Comparison of ENCODE assay signal across 16 cellular contexts in genomic region chr20:51195419-51195901, GRCh38.
A peak's percentile ranks its signal among the peaks of the same experiment; 100 is the strongest.
DNase-seq lines count a peak whose midpoint lies in the region; TF ChIP-seq lines count a peak whose summit lies in the region.
"Had no signal": no experiment of that assay in that cellular context is flagged by ENCODE, and none has a peak within 500 bp of the region (broad histone marks: within the 10 kb centered on the region; RNA-seq: fewer than 3 reads in every experiment).

No MANE protein-coding gene starts in this region.

- no peaks in the 10 kb centered on the region for H3K36me3 ChIP-seq in sigmoid colon
- H3K36me3 ChIP-seq: gastrocnemius medialis, prostate gland had no signal

- DNase-seq in A172 (ENCODE audit: low spot score), result peak; percentile 79
- DNase-seq in HCEC 1CT, result peak; percentile 83
- peak; percentile 77 for DNase-seq in RWPE1 (ENCODE audit: low spot score)
- peak; percentile 9 for DNase-seq in fibroblast of pulmonary artery (ENCODE audit: low read depth)
- DNase-seq in NCI-H1092 (lab: John Stamatoyannopoulos, UW), result no peak
- no peak for DNase-seq in activated gamma-delta T cell treated with Interleukin-2 at 50 U/mL for 16 hours
- DNase-seq in sigmoid colon, result no peak
- DNase-seq in effector CD8-positive, alpha-beta T cell (lab: John Stamatoyannopoulos, UW), result no peak
- DNase-seq: DMS53; gastrocnemius medialis; Karpas-422; kidney; NCI-H2081 treated with DMSO at 0.1 percent for 48 hours; stimulated activated naive CD4-positive, alpha-beta T cell had no signal

- WGBS in sigmoid colon, 2 donors, result 80 to 85% methylated on average over 10 of the region's 10 CpGs

- no peaks in the 10 kb centered on the region for H3K27me3 ChIP-seq in sigmoid colon

- no peaks in the 10 kb centered on the region for H3K9me3 ChIP-seq in sigmoid colon
- H3K9me3 ChIP-seq: gastrocnemius medialis, prostate gland had no signal

- no peaks in the 10 kb centered on the region for H3K4me1 ChIP-seq in sigmoid colon
- H3K4me1 ChIP-seq: gastrocnemius medialis, prostate gland had no signal

- TF ChIP-seq CTCF in RWPE1 (conservative IDR thresholded peaks at IDR 0.05; ENCODE audit: low read depth), result no peak
- TF ChIP-seq CTCF in fibroblast of pulmonary artery (IDR thresholded peaks at IDR 0.05; ENCODE audit: low read length, missing control alignments), result no peak
- TF ChIP-seq CTCF in sigmoid colon (IDR thresholded peaks at IDR 0.05), result no peak

- CTCF ChIA-PET in RWPE1 (lab: Yijun Ruan, JAX), result interaction anchor here (0.5 to 0.7 kb wide), 5 partner anchors 15 to 955 kb away, joined by 3 to 4 read pairs (median 3); no protein-coding TSS in a partner anchor

- TF ChIP-seq POLR2A in sigmoid colon (IDR thresholded peaks at IDR 0.05), result no peak

- H3K4me3 ChIP-seq in fibroblast of pulmonary artery (replicated peaks; ENCODE audit: low read depth, low read length) (no peak overlapping the region), sigmoid colon (no peak overlapping the region)
- H3K4me3 ChIP-seq: gastrocnemius medialis, prostate gland, SK-N-MC had no signal

- TF ChIP-seq EP300 in sigmoid colon (IDR thresholded peaks at IDR 0.05), result no peak

- POLR2A ChIA-PET in RWPE1 (lab: Yijun Ruan, JAX; ENCODE audit: low non-redundant PET), result no interaction called here

- H3K27ac ChIP-seq in RWPE1, result no peak overlapping the region
- H3K27ac ChIP-seq in sigmoid colon, result no peak overlapping the region
- H3K27ac ChIP-seq: gastrocnemius medialis, prostate gland, SK-N-MC had no signal

- intact Hi-C loops in sigmoid colon (cut with DNase I), result no loop called here

Comparison
In these comparisons a context has a peak if more than half of its experiments do, and no peak if none do; other contexts are left out.
1. DNase-seq: peak in A172 (single experiment), HCEC 1CT (single experiment), RWPE1 (single experiment) and fibroblast of pulmonary artery (single experiment); none in NCI-H1092 (single experiment), activated gamma-delta T cell treated with Interleukin-2 at 50 U/mL for 16 hours (single experiment), sigmoid colon (single experiment) and effector CD8-positive, alpha-beta T cell (single experiment).